In genomic region chr9:120780367-120780766, GRCh38 we compare ENCODE assay signal across 1 cellular context.
TF ChIP-seq lines count a peak whose summit lies in the region.

No MANE protein-coding gene starts in this region.

TF ChIP-seq in GM12878, 131 proteins besides CTCF, POLR2A, EP300 and RAD21 (continued from another document):
- peak; percentile 71 for TF ChIP-seq ZBTB33 (IDR thresholded peaks at IDR 0.05)
TF ChIP-seq in GM12878: peak in this region for 1.
